Comparison of ENCODE assay signal across 25 cellular contexts in genomic region chr12:64793610-64794009, GRCh38.
"Had no signal": no experiment of that assay in that cellular context is flagged by ENCODE, and none has a peak within 500 bp of the region (broad histone marks: within the 10 kb centered on the region; RNA-seq: fewer than 3 reads in every experiment).

No MANE protein-coding gene starts in this region.

- H3K4me1 ChIP-seq: esophagus muscularis mucosa, foreskin keratinocyte, gastroesophageal sphincter, neural progenitor cell, psoas muscle had no signal

- H3K4me3 Mint-ChIP-seq: naive thymus-derived CD4-positive, alpha-beta T cell; nephron; neural progenitor cell; stimulated activated naive B cell treated with anti-CD40 and anti-IgM and Interleukin-4, amounts not matched to agents 10 μg/mL and 1 μg/mL and 100 μg/mL, for 72 hours; stimulated activated naive CD8-positive, alpha-beta T cell treated with anti-CD3 and anti-CD28 coated beads, Interleukin-15, Interleukin-2, amounts not matched to agents 100 ng/mL and 50 ng/mL, for 24 hours had no signal

- H3K9me3 ChIP-seq: esophagus muscularis mucosa, gastroesophageal sphincter, heart left ventricle, psoas muscle, spleen, suprapubic skin, transverse colon had no signal

- H3K9me3 Mint-ChIP-seq: nephron; neural progenitor cell; stimulated activated naive B cell treated with anti-CD40 and anti-IgM and Interleukin-4, amounts not matched to agents 10 μg/mL and 1 μg/mL and 100 μg/mL, for 72 hours; stimulated activated naive CD8-positive, alpha-beta T cell treated with anti-CD3 and anti-CD28 coated beads, Interleukin-15, Interleukin-2, amounts not matched to agents 100 ng/mL and 50 ng/mL, for 24 hours had no signal

- H3K27me3 ChIP-seq: esophagus muscularis mucosa, gastroesophageal sphincter, heart left ventricle, hepatocyte, neural progenitor cell, spleen, suprapubic skin, transverse colon had no signal

- H3K27ac Mint-ChIP-seq: naive thymus-derived CD4-positive, alpha-beta T cell; nephron; neural progenitor cell; stimulated activated naive B cell treated with anti-CD40 and anti-IgM and Interleukin-4, amounts not matched to agents 10 μg/mL and 1 μg/mL and 100 μg/mL, for 72 hours; stimulated activated naive CD8-positive, alpha-beta T cell treated with anti-CD3 and anti-CD28 coated beads, Interleukin-15, Interleukin-2, amounts not matched to agents 100 ng/mL and 50 ng/mL, for 24 hours had no signal

- H3K4me2 ChIP-seq: hepatocyte, neural progenitor cell had no signal

- H3K36me3 Mint-ChIP-seq: neural progenitor cell; stimulated activated naive B cell treated with anti-CD40 and anti-IgM and Interleukin-4, amounts not matched to agents 10 μg/mL and 1 μg/mL and 100 μg/mL, for 72 hours had no signal

- H3K4me3 ChIP-seq: coronary artery, esophagus muscularis mucosa, gastroesophageal sphincter, heart left ventricle, hepatocyte, neural progenitor cell, psoas muscle, skin epidermis, spleen, suprapubic skin, transverse colon had no signal

- H3K79me2 ChIP-seq: hepatocyte had no signal

- FAIRE-seq: endothelial cell of umbilical vein, kidney had no signal

- DNase-seq: dermis blood vessel endothelial cell; effector memory CD4-positive, alpha-beta T cell; foreskin keratinocyte; heart left ventricle; kidney; mesendoderm; midbrain; naive thymus-derived CD4-positive, alpha-beta T cell; nucleus accumbens; psoas muscle; right cardiac atrium; spleen; stimulated activated naive B cell treated with anti-CD40 and anti-IgM and Interleukin-4, amounts not matched to agents 10 μg/mL and 1 μg/mL and 100 μg/mL, for 72 hours; transverse colon had no signal

- H3K36me3 ChIP-seq: esophagus muscularis mucosa, gastroesophageal sphincter, heart left ventricle, neural progenitor cell, spleen, suprapubic skin, transverse colon had no signal

- ATAC-seq: foreskin keratinocyte; gastroesophageal sphincter; heart left ventricle; left lobe of liver; naive thymus-derived CD4-positive, alpha-beta T cell; psoas muscle; right cardiac atrium; stimulated activated naive B cell treated with anti-CD40 and anti-IgM and Interleukin-4, amounts not matched to agents 10 μg/mL and 1 μg/mL and 100 μg/mL, for 72 hours had no signal

- H2AFZ ChIP-seq: hepatocyte, neural progenitor cell had no signal

- H3K9ac ChIP-seq: neural progenitor cell had no signal

- H3K4me1 Mint-ChIP-seq: naive thymus-derived CD4-positive, alpha-beta T cell; nephron; stimulated activated naive B cell treated with anti-CD40 and anti-IgM and Interleukin-4, amounts not matched to agents 10 μg/mL and 1 μg/mL and 100 μg/mL, for 72 hours had no signal

- H3K27me3 Mint-ChIP-seq: stimulated activated naive CD8-positive, alpha-beta T cell treated with anti-CD3 and anti-CD28 coated beads, Interleukin-15, Interleukin-2, amounts not matched to agents 100 ng/mL and 50 ng/mL, for 24 hours had no signal

- H3K27ac ChIP-seq: coronary artery, esophagus muscularis mucosa, foreskin keratinocyte, gastroesophageal sphincter, heart left ventricle, hepatocyte, neural progenitor cell, psoas muscle, skin epidermis, spleen, suprapubic skin, transverse colon had no signal
